In genomic region chr17:393806-394717, GRCh38 we compare ENCODE assay signal across 1 cellular context.
TF ChIP-seq lines count a peak whose summit lies in the region.

No MANE protein-coding gene starts in this region.

TF ChIP-seq in HepG2, 621 proteins besides CTCF, POLR2A, EP300 and RAD21 (continued from another document and continues in another):
- peak; percentile 45; the same call in 1 of the 2 replicates for TF ChIP-seq AHDC1 (CRISPR knock-in tag; IDR thresholded peaks at IDR 0.05; ENCODE audit: borderline replicate concordance)
- no peak; the same call in 1 of the 2 replicates for TF ChIP-seq ZNF800 (CRISPR knock-in tag; IDR thresholded peaks at IDR 0.05)
- TF ChIP-seq HOMEZ (CRISPR knock-in tag; IDR thresholded peaks at IDR 0.05; ENCODE audit: low read depth) = no peak
- no peak for TF ChIP-seq ZNF253 (CRISPR knock-in tag; IDR thresholded peaks at IDR 0.05; ENCODE audit: borderline replicate concordance)
- TF ChIP-seq ERF (CRISPR knock-in tag; IDR thresholded peaks at IDR 0.05) = peak; percentile 84
- no peak for TF ChIP-seq NR1H2 (CRISPR knock-in tag; IDR thresholded peaks at IDR 0.05; ENCODE audit: borderline replicate concordance, low read depth)
- peak; percentile 86 for TF ChIP-seq ARNTL (CRISPR knock-in tag; IDR thresholded peaks at IDR 0.05)
- TF ChIP-seq MIXL1 (CRISPR knock-in tag; IDR thresholded peaks at IDR 0.05) = 0 out of 2 replicates have a peak, but pooled peaks have one; percentile 41
- TF ChIP-seq SAFB2 (CRISPR knock-in tag; IDR thresholded peaks at IDR 0.05; ENCODE audit: borderline replicate concordance, low read depth) = 0 out of 2 replicates have a peak, but pooled peaks have one; percentile 27
- no peak for TF ChIP-seq TEF (CRISPR knock-in tag; IDR thresholded peaks at IDR 0.05)
- TF ChIP-seq PHF21A (CRISPR knock-in tag; IDR thresholded peaks at IDR 0.05) = peak; percentile 73
- peak; percentile 60 for TF ChIP-seq IKZF5 (CRISPR knock-in tag; IDR thresholded peaks at IDR 0.05)
- TF ChIP-seq ONECUT2 (CRISPR knock-in tag; IDR thresholded peaks at IDR 0.05) = no peak
- no peak for TF ChIP-seq ZNF878 (CRISPR knock-in tag; IDR thresholded peaks at IDR 0.05)
- TF ChIP-seq E2F2 (CRISPR knock-in tag; IDR thresholded peaks at IDR 0.05; ENCODE audit: borderline replicate concordance) = no peak
- no peak for TF ChIP-seq ZBTB21 (CRISPR knock-in tag; IDR thresholded peaks at IDR 0.05)
- peak; percentile 86; the same call in 1 of the 2 replicates for TF ChIP-seq THRA (CRISPR knock-in tag; IDR thresholded peaks at IDR 0.05; ENCODE audit: borderline replicate concordance)
- no peak for TF ChIP-seq EZH2 (conservative IDR thresholded peaks at IDR 0.05; ENCODE audit: low read depth, low read length)
- TF ChIP-seq ZNF224 (CRISPR knock-in tag; IDR thresholded peaks at IDR 0.05) = no peak
- no peak for TF ChIP-seq MED13 (CRISPR knock-in tag; IDR thresholded peaks at IDR 0.05)
- TF ChIP-seq HNF1B (CRISPR knock-in tag; IDR thresholded peaks at IDR 0.05) = peak; percentile 93
- no peak for TF ChIP-seq SOX6 (IDR thresholded peaks at IDR 0.05)
- peak; percentile 83 for TF ChIP-seq SOX6 (CRISPR knock-in tag; IDR thresholded peaks at IDR 0.05)
- TF ChIP-seq ZNF503 (CRISPR knock-in tag; IDR thresholded peaks at IDR 0.05) = no peak
- peak; percentile 81; the same call in 1 of the 2 replicates for TF ChIP-seq ZBTB49 (CRISPR knock-in tag; IDR thresholded peaks at IDR 0.05; ENCODE audit: borderline replicate concordance)
- no peak for TF ChIP-seq MTF2 (CRISPR knock-in tag; IDR thresholded peaks at IDR 0.05; ENCODE audit: borderline replicate concordance)
- TF ChIP-seq CBFB (CRISPR knock-in tag; IDR thresholded peaks at IDR 0.05) = no peak
- TF ChIP-seq YEATS2 (CRISPR knock-in tag; IDR thresholded peaks at IDR 0.05; ENCODE audit: borderline replicate concordance) = peak; percentile 72; the same call in 1 of the 2 replicates
- TF ChIP-seq FOXA1 (IDR thresholded peaks at IDR 0.05) = no peak
- TF ChIP-seq FOXA1 (CRISPR knock-in tag; IDR thresholded peaks at IDR 0.05) = 0 out of 2 replicates have a peak, but pooled peaks have one; percentile 13
- TF ChIP-seq HOXA9 (CRISPR knock-in tag; IDR thresholded peaks at IDR 0.05; ENCODE audit: borderline replicate concordance) = no peak
- TF ChIP-seq MLXIP (CRISPR knock-in tag; IDR thresholded peaks at IDR 0.05; ENCODE audit: borderline replicate concordance) = peak; percentile 75; the same call in 1 of the 2 replicates
